In genomic region chr10:78937800-78938694, GRCh38 we compare ENCODE assay signal across 11 cellular contexts.
DNase-seq lines count a peak whose midpoint lies in the region; ATAC-seq and TF ChIP-seq lines count a peak whose summit lies in the region.
"Had no signal": no experiment of that assay in that cellular context is flagged by ENCODE, and none has a peak within 500 bp of the region (broad histone marks: within the 10 kb centered on the region; RNA-seq: fewer than 3 reads in every experiment).

No MANE protein-coding gene starts in this region.

- H3K23ac ChIP-seq in mesendoderm (ENCODE audit: low read length), result no peak overlapping the region

- H3K79me2 ChIP-seq in mesendoderm (ENCODE audit: control insufficient read depth, insufficient read depth, low read length), result no peaks in the 10 kb centered on the region

- no peak overlapping the region for H4K5ac ChIP-seq in mesendoderm (ENCODE audit: low read length)

- DNase-seq in HuH-7.5 (ENCODE audit: low spot score) (peak; percentile 38), adipocyte (ENCODE audit: low read depth) (peak; percentile 36), mesendoderm (peak; percentile 66), Peyer's patch (no peak), EL (no peak)
- DNase-seq: NCI-H446 treated with DMSO at 0.1 percent for 48 hours had no signal

- no peak overlapping the region for H2AK5ac ChIP-seq in mesendoderm (ENCODE audit: low read length)

- H3K18ac ChIP-seq in mesendoderm (ENCODE audit: low read length), result peak overlapping the region; percentile 5

- peaks cover 10% of the 10 kb centered on the region for H3K4me1 ChIP-seq in adipocyte (ENCODE audit: control insufficient read depth, insufficient read depth, low read length)
- H3K4me1 ChIP-seq in mesendoderm (ENCODE audit: control insufficient read depth, low read depth, low read length), result peaks cover 4% of the 10 kb centered on the region
- H3K4me1 ChIP-seq in Peyer's patch, result peaks cover 0 to 4% (median 0%) of the 10 kb centered on the region in 4 donors
- H3K4me1 ChIP-seq: breast epithelium had no signal

- H3K9me3 ChIP-seq in adipocyte (ENCODE audit: control insufficient read depth, low read length) (no peaks in the 10 kb centered on the region), Peyer's patch (no peaks in the 10 kb centered on the region)
- H3K9me3 ChIP-seq: breast epithelium had no signal

- no peak overlapping the region for H2BK15ac ChIP-seq in mesendoderm (replicated peaks; ENCODE audit: low read depth)

- no peak overlapping the region for H2BK120ac ChIP-seq in mesendoderm (ENCODE audit: low read depth, low read length)

- peak; percentile 30; the same call in 1 of the 3 replicates for TF ChIP-seq CTCF in GM12872 (IDR thresholded peaks at IDR 0.05; ENCODE audit: insufficient read depth, low read depth, low read length)
- peak in 2 of 6 experiments; percentile 5 to 9 for TF ChIP-seq CTCF in Peyer's patch (IDR thresholded peaks at IDR 0.05)

- H2BK5ac ChIP-seq in mesendoderm (ENCODE audit: low read length), result peak overlapping the region; percentile 25

- no peak overlapping the region for H3K9ac ChIP-seq in adipocyte (ENCODE audit: low read length)
- no peak overlapping the region for H3K9ac ChIP-seq in mesendoderm (ENCODE audit: low read length)

- no peak overlapping the region for H3K27ac ChIP-seq in mesendoderm (ENCODE audit: low read depth, low read length)
- H3K27ac ChIP-seq in Peyer's patch, result no peak overlapping the region
- H3K27ac ChIP-seq: breast epithelium had no signal

- no CpG with 5 or more reads among the region's 10 CpGs for WGBS in mesendoderm (ENCODE audit: extremely low coverage, insufficient coverage, low lambda C conversion rate)

- no peak overlapping the region for H4K8ac ChIP-seq in mesendoderm (ENCODE audit: low read depth, low read length)

- H3K4me2 ChIP-seq in mesendoderm (ENCODE audit: low read length), result no peak overlapping the region

- no peak overlapping the region for H3K4ac ChIP-seq in mesendoderm (ENCODE audit: low read depth, low read length)

- ATAC-seq in GM18511 (IDR thresholded peaks at IDR 0.05; ENCODE audit: unreplicated experiment), result no peak
- ATAC-seq in GM19328 (IDR thresholded peaks at IDR 0.05; ENCODE audit: unreplicated experiment), result no peak
- ATAC-seq: activated CD4-positive, CD25-positive, alpha-beta regulatory T cell treated with anti-CD3 and anti-CD28 coated beads, Interleukin-2, amount 50 U/mL, for 24 hours had no signal

- H3K56ac ChIP-seq in mesendoderm (ENCODE audit: low read length), result peak overlapping the region; percentile 25

- H3K4me3 ChIP-seq in adipocyte (ENCODE audit: low read length) (no peak overlapping the region), mesendoderm (ENCODE audit: low read length) (no peak overlapping the region), Peyer's patch (no peak overlapping the region)
- H3K4me3 ChIP-seq: breast epithelium had no signal

- H3K36me3 ChIP-seq in adipocyte (ENCODE audit: control insufficient read depth, insufficient read depth, low read length, severe bottlenecking), result no peaks in the 10 kb centered on the region
- no peaks in the 10 kb centered on the region for H3K36me3 ChIP-seq in mesendoderm (ENCODE audit: control insufficient read depth, insufficient read depth, low read length)
- no peaks in the 10 kb centered on the region for H3K36me3 ChIP-seq in Peyer's patch
- H3K36me3 ChIP-seq: breast epithelium had no signal

- H3K27me3 ChIP-seq in adipocyte (replicated peaks; ENCODE audit: control insufficient read depth, insufficient read depth, low read length), result peaks cover 8% of the 10 kb centered on the region
- no peaks in the 10 kb centered on the region for H3K27me3 ChIP-seq in mesendoderm (ENCODE audit: insufficient read depth, low read length, poor library complexity)
- no peaks in the 10 kb centered on the region for H3K27me3 ChIP-seq in Peyer's patch
- H3K27me3 ChIP-seq: breast epithelium had no signal

- no peaks in the 10 kb centered on the region for H3K79me1 ChIP-seq in mesendoderm (ENCODE audit: low read length)

- no peak for TF ChIP-seq POLR2A in Peyer's patch (IDR thresholded peaks at IDR 0.05)

Comparison
In these comparisons a context has a peak if more than half of its experiments do, and no peak if none do; other contexts are left out.
1. DNase-seq: peak in HuH-7.5 (single experiment), adipocyte (single experiment) and mesendoderm (single experiment); none in Peyer's patch (0 of 3) and EL (single experiment).